ENCODE assay signal across 16 cellular contexts in genomic region chr7:96548664-96549063, GRCh38.
DNase-seq lines count a peak whose midpoint lies in the region; ATAC-seq and TF ChIP-seq lines count a peak whose summit lies in the region.
"Had no signal": no experiment of that assay in that cellular context is flagged by ENCODE, and none has a peak within 500 bp of the region (broad histone marks: within the 10 kb centered on the region; RNA-seq: fewer than 3 reads in every experiment).

No MANE protein-coding gene starts in this region.

- CTCF ChIA-PET in HEK293 (lab: Yijun Ruan, JAX) (no interaction called here), PC-3 (lab: Charles Lee) (interaction anchor here (0.5 kb wide), 1 partner anchor 479 kb away, joined by 3 read pairs; no protein-coding TSS in a partner anchor)
- CTCF ChIA-PET in CD4-positive, alpha-beta T cell (lab: Charles Lee): no interaction called here

- peak; percentile 95 for ATAC-seq in PC-3
- peak; percentile 72 to 74 for ATAC-seq in lower lobe of right lung
- ATAC-seq in CD4-positive, alpha-beta T cell (ENCODE audit: poor library complexity): no peak
- no peak for ATAC-seq in HG02571 (IDR thresholded peaks at IDR 0.05; ENCODE audit: unreplicated experiment)
- ATAC-seq: body of pancreas; CD8-positive, alpha-beta T cell; T-helper 17 cell had no signal

- H3K27me3 ChIP-seq in PC-3 (ENCODE audit: low read length): no peaks in the 10 kb centered on the region
- H3K27me3 ChIP-seq in lower lobe of right lung (ENCODE audit: low read depth): no peaks in the 10 kb centered on the region
- H3K27me3 ChIP-seq in CD4-positive, alpha-beta T cell (ENCODE audit: control insufficient read depth, insufficient read depth, low read length): no peaks in the 10 kb centered on the region
- H3K27me3 ChIP-seq: body of pancreas, dorsolateral prefrontal cortex had no signal

- no peak overlapping the region for H2AFZ ChIP-seq in PC-3 (ENCODE audit: low read length)

- H4K20me1 ChIP-seq in PC-3 (ENCODE audit: low read length): no peaks in the 10 kb centered on the region

- no peak overlapping the region for H3K4me3 Mint-ChIP-seq in CD4-positive, alpha-beta T cell
- H3K4me3 Mint-ChIP-seq: activated CD4-positive, alpha-beta T cell treated with anti-CD3 and anti-CD28 coated beads, Interleukin-2, amount 10 ng/mL, durations not matched to agents 7 days and 5 days; CD8-positive, alpha-beta T cell; mesothelial cell of epicardium; T-helper 17 cell had no signal

- H3K4me3 ChIP-seq in HEK293 (ENCODE audit: low read depth, low read length): no peak overlapping the region
- no peak overlapping the region for H3K4me3 ChIP-seq in PC-3 (ENCODE audit: low read length)
- no peak overlapping the region for H3K4me3 ChIP-seq in lower lobe of right lung
- H3K4me3 ChIP-seq: body of pancreas, dorsolateral prefrontal cortex had no signal

- H3K9me3 Mint-ChIP-seq in CD4-positive, alpha-beta T cell: no peaks in the 10 kb centered on the region
- H3K9me3 Mint-ChIP-seq: activated CD4-positive, alpha-beta T cell treated with anti-CD3 and anti-CD28 coated beads, Interleukin-2, amount 10 ng/mL, durations not matched to agents 7 days and 5 days; activated T-helper 2 cell treated with anti-CD3 and anti-CD28 coated beads, Interferon-gamma antibody, Interleukin-2, Interleukin-4, amounts not matched to agents 10 μg/mL and 5 μg/mL and 100 μg/mL, durations not matched to agents 14 hours and 24 hours and 36 hours had no signal

- DNase-seq in NCI-H2029 treated with DMSO at 0.1 percent for 48 hours (lab: John Stamatoyannopoulos, UW) (peak; percentile 73), PC-3 (peak; percentile 96), lower lobe of right lung (no peak), HT-29 (ENCODE audit: low spot score) (no peak)
- no peak for DNase-seq in activated CD4-positive, alpha-beta T cell treated with anti-CD3 and anti-CD28 coated beads, Interleukin-2, amount 50 U/mL, for 4 hours
- DNase-seq in CD4-positive, alpha-beta T cell: no peak
- DNase-seq: activated CD4-positive, alpha-beta T cell treated with anti-CD3 and anti-CD28 coated beads, Interleukin-2, amount 10 ng/mL, durations not matched to agents 7 days and 5 days; body of pancreas; CD8-positive, alpha-beta T cell; dorsolateral prefrontal cortex; NCI-H1694; T-helper 17 cell had no signal

- no TSS peak for BruUV-seq in PC-3 (replicated peaks; lab: Mats Ljungman, UMichigan)

- no peak overlapping the region for H3K9ac ChIP-seq in PC-3 (ENCODE audit: low read length)

- H3K36me3 ChIP-seq in HEK293 (ENCODE audit: control insufficient read depth in 2 of 2, insufficient read depth in 1 of 2, low read length in 2 of 2) (no peaks in the 10 kb centered on the region), PC-3 (ENCODE audit: low read depth, low read length) (no peaks in the 10 kb centered on the region), lower lobe of right lung (no peaks in the 10 kb centered on the region)

- intact Hi-C loops in PC-3 (cut with micrococcal nuclease): loop anchor here (5.0 kb wide), 3 partner anchors 44 to 461 kb away; partner anchors contain the start of gene SEM1
- intact Hi-C loops in lower lobe of right lung (cut with DNase I): no loop called here
- intact Hi-C loops in CD4-positive, alpha-beta T cell (cut with DNase I, micrococcal nuclease): no loop called here

- H3K36me3 Mint-ChIP-seq in CD4-positive, alpha-beta T cell (ENCODE audit: low read depth): no peaks in the 10 kb centered on the region
- H3K36me3 Mint-ChIP-seq: CD8-positive, alpha-beta T cell had no signal

- no peak overlapping the region for H3K27ac Mint-ChIP-seq in CD4-positive, alpha-beta T cell
- H3K27ac Mint-ChIP-seq: activated CD4-positive, alpha-beta T cell treated with anti-CD3 and anti-CD28 coated beads, Interleukin-2, amount 10 ng/mL, durations not matched to agents 7 days and 5 days; activated T-helper 2 cell treated with anti-CD3 and anti-CD28 coated beads, Interferon-gamma antibody, Interleukin-2, Interleukin-4, amounts not matched to agents 10 μg/mL and 5 μg/mL and 100 μg/mL, durations not matched to agents 14 hours and 24 hours and 36 hours; CD8-positive, alpha-beta T cell; mesothelial cell of epicardium; T-helper 17 cell had no signal

- H3K9me3 ChIP-seq in HEK293 (ENCODE audit: control insufficient read depth, insufficient read depth, low read depth, low read length) (no peaks in the 10 kb centered on the region), PC-3 (ENCODE audit: low read length) (no peaks in the 10 kb centered on the region), lower lobe of right lung (no peaks in the 10 kb centered on the region)
- H3K9me3 ChIP-seq in CD4-positive, alpha-beta T cell (ENCODE audit: control insufficient read depth, low read length): no peaks in the 10 kb centered on the region
- H3K9me3 ChIP-seq: body of pancreas had no signal

- no peaks in the 10 kb centered on the region for H3K79me2 ChIP-seq in PC-3 (ENCODE audit: low read length)

- H3K4me1 ChIP-seq in HEK293 (ENCODE audit: control insufficient read depth, insufficient read depth, low read length) (peaks cover 7% of the 10 kb centered on the region; the same call in 1 of the 2 replicates), PC-3 (ENCODE audit: insufficient read depth, low read length) (peaks cover 30% of the 10 kb centered on the region), lower lobe of right lung (no peaks in the 10 kb centered on the region)
- H3K4me1 ChIP-seq: body of pancreas had no signal

- no peaks in the 10 kb centered on the region for H3K9me2 ChIP-seq in PC-3 (replicated peaks; ENCODE audit: low read length)

- H3K27me3 Mint-ChIP-seq in CD4-positive, alpha-beta T cell: peaks cover 22% of the 10 kb centered on the region

- no peak overlapping the region for H3K27ac ChIP-seq in HEK293 (ENCODE audit: extremely low read depth, low read depth, low read length)
- peak overlapping the region; percentile 77 for H3K27ac ChIP-seq in PC-3 (ENCODE audit: low read length)
- H3K27ac ChIP-seq in lower lobe of right lung: no peak overlapping the region
- H3K27ac ChIP-seq in CD4-positive, alpha-beta T cell (ENCODE audit: low read depth, low read length): no peak overlapping the region
- H3K27ac ChIP-seq: body of pancreas, dorsolateral prefrontal cortex had no signal

- peak overlapping the region; percentile 75 for H3K4me2 ChIP-seq in PC-3 (ENCODE audit: low read length)

- no peaks in the 10 kb centered on the region for H3F3A ChIP-seq in PC-3 (ENCODE audit: low read length, unreplicated experiment)

- H3K4me1 Mint-ChIP-seq in CD4-positive, alpha-beta T cell (ENCODE audit: low read depth): no peaks in the 10 kb centered on the region
- H3K4me1 Mint-ChIP-seq: activated CD4-positive, alpha-beta T cell treated with anti-CD3 and anti-CD28 coated beads, Interleukin-2, amount 10 ng/mL, durations not matched to agents 7 days and 5 days; mesothelial cell of epicardium; T-helper 17 cell had no signal

- POLR2A ChIA-PET in HEK293 (lab: Yijun Ruan, JAX): no interaction called here
- POLR2A ChIA-PET in PC-3 (lab: Charles Lee; ENCODE audit: unreplicated experiment): no interaction called here
- POLR2A ChIA-PET in CD4-positive, alpha-beta T cell (lab: Charles Lee): no interaction called here

- TF ChIP-seq CTCF in HEK293 (tag by site-specific recombination; IDR thresholded peaks at IDR 0.05): no peak
- TF ChIP-seq CTCF in PC-3 (conservative IDR thresholded peaks at IDR 0.05; ENCODE audit: low read depth, low read length): no peak
- no peak for TF ChIP-seq CTCF in lower lobe of right lung (IDR thresholded peaks at IDR 0.05)
- no peak for TF ChIP-seq CTCF in CD4-positive, alpha-beta T cell (IDR thresholded peaks at IDR 0.05)

TF ChIP-seq in HEK293, 187 proteins besides CTCF, POLR2A, EP300 and RAD21:
- peak; percentile 43; the same call in 1 of the 2 replicates for TF ChIP-seq SCRT2 (tag by site-specific recombination; IDR thresholded peaks at IDR 0.05)
- no peak for TF ChIP-seq ZNF146 (tag by site-specific recombination; IDR thresholded peaks at IDR 0.05)
TF ChIP-seq in HEK293: peak in this region for 1.

Comparison
In these comparisons a context has a peak if more than half of its experiments do, and no peak if none do; other contexts are left out.
1. DNase-seq: peak in NCI-H2029 treated with DMSO at 0.1 percent for 48 hours (single experiment) and PC-3 (single experiment); none in lower lobe of right lung (single experiment), activated CD4-positive, alpha-beta T cell treated with anti-CD3 and anti-CD28 coated beads, Interleukin-2, amount 50 U/mL, for 4 hours (0 of 2), CD4-positive, alpha-beta T cell (0 of 10) and HT-29 (single experiment).
2. ATAC-seq: peak in PC-3 (single experiment) and lower lobe of right lung (2 of 2); none in CD4-positive, alpha-beta T cell (single experiment) and HG02571 (single experiment).